In genomic region chr13:28560612-28561011, GRCh38 we compare ENCODE assay signal across 10 cellular contexts.
"Had no signal": no experiment of that assay in that cellular context is flagged by ENCODE, and none has a peak within 500 bp of the region (broad histone marks: within the 10 kb centered on the region; RNA-seq: fewer than 3 reads in every experiment).

No MANE protein-coding gene starts in this region.

- H3K4me3 ChIP-seq: GM23338, K562 had no signal

- H3K27ac Mint-ChIP-seq: GM23338, H9, HFFc6 had no signal

- H3K27ac ChIP-seq: HL-60 had no signal

- FAIRE-seq: H1, H54, HepG2, K562 had no signal

- H3K9me3 Mint-ChIP-seq: GM23338, H9, HFFc6 had no signal

- H3K4me3 Mint-ChIP-seq: GM23338, H9, HFFc6 had no signal

- DNase-seq: H9, HCEC 1CT, HFFc6, KG1 had no signal
